In the genomic region with DNA sequence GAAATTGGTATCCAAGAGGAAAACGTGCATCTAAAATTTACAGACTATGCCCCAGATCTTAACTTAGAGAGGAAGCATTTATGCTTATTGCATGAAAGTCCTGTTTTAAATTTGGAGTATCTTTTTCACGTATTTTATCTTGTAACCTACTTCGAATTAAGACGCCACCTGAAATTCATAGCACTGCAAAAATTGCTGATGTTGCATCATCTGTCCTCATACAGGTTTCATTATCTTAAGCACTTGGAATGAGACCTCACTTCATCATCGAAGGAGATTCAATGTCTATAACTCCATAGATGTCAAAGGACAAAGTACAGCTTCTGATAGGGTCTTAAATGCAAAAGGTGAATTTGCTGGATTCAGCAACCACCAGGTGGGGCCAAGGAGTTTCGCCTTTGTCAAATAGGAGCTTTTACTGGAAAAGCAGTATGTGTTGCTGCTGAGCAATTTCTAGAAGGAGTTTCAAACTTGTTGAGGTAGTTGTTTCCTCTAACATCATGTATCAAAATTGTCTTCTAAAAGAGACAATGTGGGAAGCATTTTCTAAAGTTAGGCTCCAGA, we compare ENCODE assay signal across 9 cellular contexts.
DNase-seq lines count a peak whose midpoint lies in the region; ATAC-seq lines count a peak whose summit lies in the region.
"Had no signal": no experiment of that assay in that cellular context is flagged by ENCODE, and none has a peak within 500 bp of the region (broad histone marks: within the 10 kb centered on the region; RNA-seq: fewer than 3 reads in every experiment).

No MANE protein-coding gene starts in this region.

- H3K4me1 ChIP-seq in adipocyte (ENCODE audit: control insufficient read depth, insufficient read depth, low read length), result no peaks in the 10 kb centered on the region

- H3K9ac ChIP-seq in adipocyte (ENCODE audit: low read length), result no peak overlapping the region

- no peaks in the 10 kb centered on the region for H3K36me3 Mint-ChIP-seq in T-helper 2 cell treated with Interferon-gamma antibody and Interleukin-4, amounts not matched to agents 5 μg/mL and 100 μg/mL, for 36 hours (ENCODE audit: low read depth)

- H3K36me3 ChIP-seq in adipocyte (ENCODE audit: control insufficient read depth, insufficient read depth, low read length, severe bottlenecking), result no peaks in the 10 kb centered on the region

- H3K27me3 Mint-ChIP-seq in T-helper 2 cell treated with Interferon-gamma antibody and Interleukin-4, amounts not matched to agents 5 μg/mL and 100 μg/mL, for 36 hours (ENCODE audit: low read depth), result no peaks in the 10 kb centered on the region

- H3K9me3 ChIP-seq in adipocyte (ENCODE audit: control insufficient read depth, low read length), result no peaks in the 10 kb centered on the region

- ATAC-seq in GM18868 (IDR thresholded peaks at IDR 0.05; ENCODE audit: unreplicated experiment), result no peak
- no peak for ATAC-seq in GM21526 (IDR thresholded peaks at IDR 0.05; ENCODE audit: low FRiP score, unreplicated experiment)

- H3K27me3 ChIP-seq in adipocyte (replicated peaks; ENCODE audit: control insufficient read depth, insufficient read depth, low read length), result peaks cover 4% of the 10 kb centered on the region

- H3K4me1 Mint-ChIP-seq in T-helper 2 cell treated with Interferon-gamma antibody and Interleukin-4, amounts not matched to agents 5 μg/mL and 100 μg/mL, for 36 hours (ENCODE audit: low read depth), result no peaks in the 10 kb centered on the region

- peaks cover 3% of the 10 kb centered on the region for H3K9me3 Mint-ChIP-seq in T-helper 2 cell treated with Interferon-gamma antibody and Interleukin-4, amounts not matched to agents 5 μg/mL and 100 μg/mL, for 36 hours

- no peak overlapping the region for H3K4me3 Mint-ChIP-seq in T-helper 2 cell treated with Interferon-gamma antibody and Interleukin-4, amounts not matched to agents 5 μg/mL and 100 μg/mL, for 36 hours

- H3K27ac Mint-ChIP-seq in T-helper 2 cell treated with Interferon-gamma antibody and Interleukin-4, amounts not matched to agents 5 μg/mL and 100 μg/mL, for 36 hours, result no peak overlapping the region

- peak; percentile 24 for DNase-seq in EL
- DNase-seq in KG1 (lab: John Stamatoyannopoulos, UW), result peak; percentile 1
- peak; percentile 7 for DNase-seq in adipocyte (ENCODE audit: low read depth)
- DNase-seq in medulla oblongata (ENCODE audit: extremely low spot score), result peak; percentile 12
- DNase-seq in T-helper 2 cell treated with Interferon-gamma antibody and Interleukin-4, amounts not matched to agents 5 μg/mL and 100 μg/mL, for 36 hours (ENCODE audit: low spot score), result no peak
- DNase-seq in cerebellum (ENCODE audit: low spot score), result no peak
- DNase-seq: activated effector memory CD4-positive, alpha-beta T cell treated with Interleukin-2 at 50 U/mL for 16 hours had no signal

- H3K4me3 ChIP-seq in adipocyte (ENCODE audit: low read length), result no peak overlapping the region

Comparison
In these comparisons a context has a peak if more than half of its experiments do, and no peak if none do; other contexts are left out.
1. DNase-seq: peak in EL (single experiment), KG1 (single experiment), adipocyte (single experiment) and medulla oblongata (single experiment); none in T-helper 2 cell treated with Interferon-gamma antibody and Interleukin-4, amounts not matched to agents 5 μg/mL and 100 μg/mL, for 36 hours (single experiment) and cerebellum (single experiment).